25 cellular contexts compared by ENCODE assay signal in genomic region chr17:17763136-17763535, GRCh38.
A peak's percentile ranks its signal among the peaks of the same experiment; 100 is the strongest.
DNase-seq lines count a peak whose midpoint lies in the region; ATAC-seq and TF ChIP-seq lines count a peak whose summit lies in the region.
"Had no signal": no experiment of that assay in that cellular context is flagged by ENCODE, and none has a peak within 500 bp of the region (broad histone marks: within the 10 kb centered on the region; RNA-seq: fewer than 3 reads in every experiment).

No MANE protein-coding gene starts in this region.

- no peaks in the 10 kb centered on the region for H3K36me3 ChIP-seq in GM23338 (ENCODE audit: insufficient read depth)
- H3K36me3 ChIP-seq: thyroid gland had no signal

- no peaks in the 10 kb centered on the region for H3F3A ChIP-seq in GM23338 (replicated peaks; ENCODE audit: low read depth)

- TF ChIP-seq CTCF in GM23338 (conservative IDR thresholded peaks at IDR 0.05; ENCODE audit: low read depth in 2 of 2) (no peak), RWPE1 (conservative IDR thresholded peaks at IDR 0.05; ENCODE audit: low read depth) (no peak)

- CTCF ChIA-PET in RWPE1 (lab: Yijun Ruan, JAX), result interaction anchor here (0.7 kb wide), 1 partner anchor 9 kb away, joined by 7 read pairs; no protein-coding TSS in a partner anchor

- no peak overlapping the region for H3K4me3 Mint-ChIP-seq in GM23338
- H3K4me3 Mint-ChIP-seq: activated CD8-positive, alpha-beta T cell treated with anti-CD3 and anti-CD28 coated beads for 36 hours; CD4-positive, alpha-beta T cell; T-cell had no signal

- no peaks in the 10 kb centered on the region for H3K4me1 ChIP-seq in GM23338 (ENCODE audit: insufficient read depth)

- ATAC-seq in GM23338, result peak; percentile 16; the same call in 1 of the 3 replicates
- peak; percentile 30 for ATAC-seq in sciatic nerve
- ATAC-seq: activated CD8-positive, alpha-beta T cell treated with anti-CD3 and anti-CD28 coated beads for 36 hours; Panc1; T-cell had no signal

- no peaks in the 10 kb centered on the region for H3K9me2 ChIP-seq in GM23338 (ENCODE audit: insufficient read depth)

- H3K4me1 Mint-ChIP-seq in GM23338, result peaks cover 10% of the 10 kb centered on the region

- DNase-seq in GM23338 (ENCODE audit: low spot score) (no peak), RWPE1 (ENCODE audit: low spot score) (no peak), hepatic stellate cell (ENCODE audit: low spot score) (peak; percentile 72), sciatic nerve (ENCODE audit: low spot score) (no peak), NK-92 (lab: John Stamatoyannopoulos, UW; ENCODE audit: unreplicated experiment) (no peak), LoVo (ENCODE audit: low spot score) (no peak), medulla oblongata (ENCODE audit: extremely low spot score) (no peak)
- DNase-seq: activated CD4-positive, CD25-positive, alpha-beta regulatory T cell treated with anti-CD3 and anti-CD28 coated beads, Interleukin-2, amount 50 U/mL, for 72 hours; activated CD8-positive, alpha-beta T cell treated with anti-CD3 and anti-CD28 coated beads for 36 hours; activated gamma-delta T cell treated with Interleukin-2 at 50 U/mL for 16 hours; activated T-cell treated with anti-CD3 and anti-CD28 coated beads, Interleukin-2, amount 50 U/mL, for 1 hour; CD4-positive, alpha-beta T cell; KBM-7; NCI-H146; NK-92 treated with Interleukin-12 subunit alpha and Interleukin-12 subunit beta, amount 100 ng/mL, for 24 hours; occipital lobe; retina; SIG-M5; stimulated activated CD4-positive, alpha-beta T cell treated with anti-CD3 and anti-CD28 coated beads, Interleukin-12 subunit alpha, Interleukin-12 subunit beta, amount 100 ng/mL, for 4 hours; stimulated activated CD4-positive, alpha-beta T cell treated with anti-CD3 and anti-CD28 coated beads, Interleukin-4, amount 100 ng/mL, for 24 hours; stimulated activated naive CD4-positive, alpha-beta T cell treated with Interleukin-2 at 50 U/mL for 16 hours; T-cell; thyroid gland had no signal

- no peaks in the 10 kb centered on the region for H3K79me2 ChIP-seq in GM23338 (replicated peaks; ENCODE audit: insufficient read depth)

- H3K4me2 ChIP-seq in GM23338, result no peak overlapping the region

- H3K27ac ChIP-seq in GM23338 (ENCODE audit: low read depth), result no peak overlapping the region
- H3K27ac ChIP-seq in RWPE1, result peak overlapping the region; percentile 49
- H3K27ac ChIP-seq: thyroid gland had no signal

- H2AFZ ChIP-seq in GM23338, result no peak overlapping the region; the same call in 1 of the 2 replicates

- H3K27me3 ChIP-seq in GM23338 (ENCODE audit: insufficient read depth), result no peaks in the 10 kb centered on the region
- H3K27me3 ChIP-seq: thyroid gland had no signal

- no peak overlapping the region for H3K4me3 ChIP-seq in GM23338
- H3K4me3 ChIP-seq: lung, thyroid gland had no signal

- H3K9me3 Mint-ChIP-seq in GM23338, result no peaks in the 10 kb centered on the region; the same call in 2 of the 3 replicates
- H3K9me3 Mint-ChIP-seq: activated CD8-positive, alpha-beta T cell treated with anti-CD3 and anti-CD28 coated beads for 36 hours; CD4-positive, alpha-beta T cell; T-cell had no signal

- no peaks in the 10 kb centered on the region for H3K36me3 Mint-ChIP-seq in GM23338 (ENCODE audit: low read depth)

- intact Hi-C loops in sciatic nerve (cut with DNase I), result no loop called here

- POLR2A ChIA-PET in RWPE1 (lab: Yijun Ruan, JAX; ENCODE audit: low non-redundant PET), result no interaction called here

- H4K20me1 ChIP-seq in GM23338 (replicated peaks; ENCODE audit: insufficient read depth), result no peaks in the 10 kb centered on the region

- H3K27ac Mint-ChIP-seq in GM23338, result no peak overlapping the region
- H3K27ac Mint-ChIP-seq: activated CD8-positive, alpha-beta T cell treated with anti-CD3 and anti-CD28 coated beads for 36 hours; CD4-positive, alpha-beta T cell had no signal

- H3K27me3 Mint-ChIP-seq in GM23338 (ENCODE audit: insufficient read depth, low read depth, poor library complexity), result peaks cover 11% of the 10 kb centered on the region
- H3K27me3 Mint-ChIP-seq: activated CD8-positive, alpha-beta T cell treated with anti-CD3 and anti-CD28 coated beads for 36 hours; CD4-positive, alpha-beta T cell; T-cell had no signal

TF ChIP-seq in GM23338, 12 proteins besides CTCF, POLR2A, EP300 and RAD21:
- TF ChIP-seq STAT1 (IDR thresholded peaks at IDR 0.05; ENCODE audit: unreplicated experiment) (no peak), NANOG (IDR thresholded peaks at IDR 0.05; ENCODE audit: borderline replicate concordance) (no peak), POLR2AphosphoS5 (IDR thresholded peaks at IDR 0.05; ENCODE audit: low read depth) (no peak), CREB1 (CRISPR knock-in tag; IDR thresholded peaks at IDR 0.05; ENCODE audit: low read depth) (no peak), JUNB (IDR thresholded peaks at IDR 0.05; ENCODE audit: unreplicated experiment) (no peak), ETS1 (IDR thresholded peaks at IDR 0.05) (no peak), EZH2phosphoT487 (IDR thresholded peaks at IDR 0.05; ENCODE audit: unreplicated experiment) (no peak), EZH2 (IDR thresholded peaks at IDR 0.05; ENCODE audit: low read depth, unreplicated experiment) (no peak)
